Comparison of ENCODE assay signal across 8 cellular contexts in the genomic region with DNA sequence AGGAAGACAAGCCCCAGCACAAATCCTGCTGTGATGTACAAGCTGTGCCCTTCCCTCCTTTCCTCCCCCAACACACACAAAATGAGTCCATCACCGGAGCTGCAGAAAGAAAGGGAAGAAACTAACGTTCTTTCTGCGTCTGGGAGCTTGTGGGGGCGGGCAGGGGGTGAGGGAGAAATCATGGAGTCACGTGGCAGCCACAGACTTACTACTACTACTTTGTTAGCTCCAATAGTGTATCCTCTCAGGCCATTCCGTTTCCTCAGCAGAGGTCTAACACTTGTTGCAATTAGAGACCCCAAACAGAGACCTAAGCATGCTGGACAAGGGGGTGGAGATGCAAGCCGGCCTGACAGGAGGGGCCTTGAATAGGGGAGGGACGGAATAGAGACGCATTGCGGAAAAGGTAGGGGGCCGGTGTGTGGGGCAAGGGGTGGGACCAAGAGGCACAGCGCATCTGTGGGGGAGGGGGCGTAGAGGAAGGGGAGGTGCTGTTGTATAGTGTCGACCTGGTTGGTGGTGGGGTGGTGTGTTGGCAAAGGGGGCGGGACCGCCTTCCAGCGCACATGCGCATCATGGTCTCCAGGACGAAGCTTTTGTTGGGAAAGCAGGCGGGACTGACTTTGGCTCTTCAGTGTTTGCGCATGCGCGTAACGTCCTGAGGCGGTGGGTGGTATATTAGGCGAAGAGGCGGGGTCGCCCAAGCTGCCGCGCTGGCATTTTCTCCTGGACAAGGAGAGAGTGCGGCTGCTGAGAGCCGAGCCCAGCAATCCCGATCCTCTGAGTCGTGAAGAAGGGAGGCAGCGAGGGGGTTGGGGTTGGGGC.
DNase-seq lines count a peak whose midpoint lies in the region; ATAC-seq and TF ChIP-seq lines count a peak whose summit lies in the region.

A gene with protein sequence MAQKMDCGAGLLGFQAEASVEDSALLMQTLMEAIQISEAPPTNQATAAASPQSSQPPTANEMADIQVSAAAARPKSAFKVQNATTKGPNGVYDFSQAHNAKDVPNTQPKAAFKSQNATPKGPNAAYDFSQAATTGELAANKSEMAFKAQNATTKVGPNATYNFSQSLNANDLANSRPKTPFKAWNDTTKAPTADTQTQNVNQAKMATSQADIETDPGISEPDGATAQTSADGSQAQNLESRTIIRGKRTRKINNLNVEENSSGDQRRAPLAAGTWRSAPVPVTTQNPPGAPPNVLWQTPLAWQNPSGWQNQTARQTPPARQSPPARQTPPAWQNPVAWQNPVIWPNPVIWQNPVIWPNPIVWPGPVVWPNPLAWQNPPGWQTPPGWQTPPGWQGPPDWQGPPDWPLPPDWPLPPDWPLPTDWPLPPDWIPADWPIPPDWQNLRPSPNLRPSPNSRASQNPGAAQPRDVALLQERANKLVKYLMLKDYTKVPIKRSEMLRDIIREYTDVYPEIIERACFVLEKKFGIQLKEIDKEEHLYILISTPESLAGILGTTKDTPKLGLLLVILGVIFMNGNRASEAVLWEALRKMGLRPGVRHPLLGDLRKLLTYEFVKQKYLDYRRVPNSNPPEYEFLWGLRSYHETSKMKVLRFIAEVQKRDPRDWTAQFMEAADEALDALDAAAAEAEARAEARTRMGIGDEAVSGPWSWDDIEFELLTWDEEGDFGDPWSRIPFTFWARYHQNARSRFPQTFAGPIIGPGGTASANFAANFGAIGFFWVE (plus strand): TSS at position 703 of the 825 bp plus-strand sequence. CDS start 682 bp downstream, outside the sequence.

- peaks cover 34% of the 10 kb centered on the region for H3K36me3 ChIP-seq in NT2/D1 (ENCODE audit: insufficient read depth, insufficient read length, low read length)

- H3K27me3 ChIP-seq in NT2/D1 (ENCODE audit: insufficient read depth, insufficient read length) = no peaks in the 10 kb centered on the region

- H3K9ac ChIP-seq in NT2/D1 (ENCODE audit: insufficient read length, low read depth) = peak within 1 kb of the TSS; percentile 82

- no peaks in the 10 kb centered on the region for H3K9me3 ChIP-seq in NT2/D1 (ENCODE audit: insufficient read depth, low read length)

- H3K4me3 ChIP-seq in NT2/D1 (ENCODE audit: insufficient read length, low read depth) (peak within 1 kb of the TSS; percentile 67), epithelial cell of esophagus (ENCODE audit: low read length) (peak within 1 kb of the TSS; percentile 68)

- TF ChIP-seq CTCF in epithelial cell of esophagus (IDR thresholded peaks at IDR 0.05; ENCODE audit: insufficient read depth, low read depth, low read length, missing control alignments) = no peak

- H3K4me1 ChIP-seq in NT2/D1 (ENCODE audit: insufficient read depth, insufficient read length) = peaks cover 10% of the 10 kb centered on the region

- peak; percentile 71 for ATAC-seq in GM19372 (IDR thresholded peaks at IDR 0.05; ENCODE audit: low read depth, unreplicated experiment)
- ATAC-seq in HG03521 (IDR thresholded peaks at IDR 0.05; ENCODE audit: unreplicated experiment) = peak; percentile 83

- DNase-seq in C1 segment of cervical spinal cord (lab: John Stamatoyannopoulos, UW) = peak in 13 of 14 donors; percentile 56 to 88 (median 76)
- DNase-seq in NT2/D1 (ENCODE audit: low read depth, low spot score) = peak; percentile 94
- peak; percentile 55 for DNase-seq in activated T-cell treated with anti-CD3 and anti-CD28 coated beads for 4 hours
- DNase-seq in epithelial cell of esophagus (ENCODE audit: low read depth) = peak; percentile 89
- DNase-seq in middle frontal gyrus (ENCODE audit: extremely low spot score, low spot score) = peak; percentile 74
- peak; percentile 51 to 70 for DNase-seq in stimulated activated CD8-positive, alpha-beta memory T cell treated with anti-CD3 and anti-CD28 coated beads, Interleukin-2, amount 100 ng/mL, for 48 hours (ENCODE audit: low read depth in 2 of 2)

Comparison
In these comparisons a context has a peak if more than half of its experiments do, and no peak if none do; other contexts are left out.
1. Peak in every context shown above with its lines: DNase-seq, ATAC-seq and H3K4me3 ChIP-seq.